1 cellular context compared by ENCODE assay signal in the genomic region with DNA sequence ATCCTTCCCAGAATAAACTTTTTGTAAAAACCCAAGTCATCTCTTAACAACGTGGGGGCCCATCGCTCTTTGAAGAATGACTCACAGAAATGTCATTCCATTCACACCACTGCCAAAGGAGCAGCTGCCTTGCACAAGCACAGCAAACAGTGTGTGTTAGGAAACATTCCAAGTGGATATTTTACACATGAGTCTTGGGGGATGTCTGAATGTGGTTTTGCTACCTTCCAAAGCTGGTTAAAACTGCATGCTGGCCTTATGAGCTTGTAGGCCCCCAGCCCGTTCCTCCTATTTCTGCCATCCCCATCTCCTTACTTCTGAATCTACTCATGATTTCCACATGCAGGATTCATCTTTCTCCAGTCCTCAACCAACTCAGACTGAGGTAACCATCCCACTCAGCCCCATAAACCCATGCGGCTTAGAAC.
TF ChIP-seq lines count a peak whose summit lies in the region.

No MANE protein-coding gene starts in this region.

TF ChIP-seq in HepG2, 621 proteins besides CTCF, POLR2A, EP300 and RAD21 (continued from another document):
- TF ChIP-seq, protein P1, sequence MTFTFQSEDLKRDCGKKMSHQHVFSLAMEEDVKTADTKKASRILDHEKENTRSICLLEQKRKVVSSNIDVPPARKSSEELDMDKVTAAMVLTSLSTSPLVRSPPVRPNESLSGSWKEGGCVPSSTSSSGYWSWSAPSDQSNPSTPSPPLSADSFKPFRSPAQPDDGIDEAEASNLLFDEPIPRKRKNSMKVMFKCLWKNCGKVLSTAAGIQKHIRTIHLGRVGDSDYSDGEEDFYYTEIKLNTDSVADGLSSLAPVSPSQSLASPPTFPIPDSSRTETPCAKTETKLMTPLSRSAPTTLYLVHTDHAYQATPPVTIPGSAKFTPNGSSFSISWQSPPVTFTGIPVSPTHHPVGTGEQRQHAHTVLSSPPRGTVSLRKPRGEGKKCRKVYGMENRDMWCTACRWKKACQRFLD (CRISPR knock-in tag; IDR thresholded peaks at IDR 0.05; ENCODE audit: borderline replicate concordance): no peak
- TF ChIP-seq YEATS4 (CRISPR knock-in tag; IDR thresholded peaks at IDR 0.05; ENCODE audit: borderline replicate concordance) (no peak), TEAD3 (CRISPR knock-in tag; optimal IDR thresholded peaks at IDR 0.05; ENCODE audit: borderline replicate concordance) (peak; percentile 27), ZNF747 (CRISPR knock-in tag; IDR thresholded peaks at IDR 0.05; ENCODE audit: borderline replicate concordance) (no peak)
